Comparison of ENCODE assay signal across 17 cellular contexts in the genomic region with DNA sequence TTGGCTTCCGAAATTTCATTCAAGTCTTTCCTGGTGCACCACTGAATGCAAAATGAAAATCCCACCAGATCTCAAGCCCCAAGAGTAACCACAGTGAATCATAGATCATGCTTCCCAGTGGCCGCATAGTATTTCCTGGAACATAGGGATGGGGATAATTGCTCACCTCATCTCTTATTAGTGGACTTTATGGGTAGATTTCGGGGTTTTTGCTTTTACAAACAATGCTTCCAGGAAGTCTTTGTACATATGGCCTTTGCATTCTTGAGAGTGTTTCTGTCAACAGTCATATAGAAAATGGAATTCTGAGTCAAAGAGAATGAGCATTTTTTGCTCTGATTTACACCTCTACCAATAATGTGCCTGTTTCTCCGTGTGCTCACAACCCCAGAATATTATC. TPM values are rescaled to one million over a fixed set of nuclear protein-coding genes. Genes with fewer than 3 reads are reported as not detected.
DNase-seq lines count a peak whose midpoint lies in the region; ATAC-seq, FAIRE-seq and TF ChIP-seq lines count a peak whose summit lies in the region.
"Had no signal": no experiment of that assay in that cellular context is flagged by ENCODE, and none has a peak within 500 bp of the region (broad histone marks: within the 10 kb centered on the region; RNA-seq: fewer than 3 reads in every experiment).

No MANE protein-coding gene starts in this region.

- H3K79me2 ChIP-seq in PC-3 (ENCODE audit: low read length): no peaks in the 10 kb centered on the region

- peak; percentile 23 for FAIRE-seq in GM19239 (lab: Jason Lieb, UNC)
- FAIRE-seq: colon had no signal

- H3K4me2 ChIP-seq in PC-3 (ENCODE audit: low read length): peak overlapping the region; percentile 63; the same call in 1 of the 2 replicates

- DNase-seq in Daoy (ENCODE audit: low read depth) (peak; percentile 14), GM19239 (ENCODE audit: insufficient read length, low spot score) (no peak), PC-3 (no peak), fibroblast of pulmonary artery (ENCODE audit: low read depth) (peak; percentile 38), ACHN (no peak), midbrain (lab: John Stamatoyannopoulos, UW) (no peak), inferior parietal cortex (ENCODE audit: extremely low spot score) (no peak)

- in situ Hi-C loops in ACHN (cut with HindIII; ENCODE audit: low pct_ligation_motif_present, low pct_unique_long_range_greater_than_20kb, low sequenced_read_pairs): no loop called here

- H3K4me3 ChIP-seq in PC-3 (ENCODE audit: low read length): no peak overlapping the region
- H3K4me3 ChIP-seq in fibroblast of pulmonary artery (replicated peaks; ENCODE audit: low read depth, low read length): no peak overlapping the region
- H3K4me3 ChIP-seq: uterus had no signal

- no peaks in the 10 kb centered on the region for H3F3A ChIP-seq in PC-3 (ENCODE audit: low read length, unreplicated experiment)

- peak overlapping the region; percentile 55; the same call in 1 of the 2 replicates for H2AFZ ChIP-seq in PC-3 (ENCODE audit: low read length)

- H3K9ac ChIP-seq in PC-3 (ENCODE audit: low read length): no peak overlapping the region

- H4K20me1 ChIP-seq in PC-3 (ENCODE audit: low read length): no peaks in the 10 kb centered on the region

- POLR2A ChIA-PET in PC-3 (lab: Charles Lee; ENCODE audit: unreplicated experiment): no interaction called here

- H3K9me2 ChIP-seq in PC-3 (replicated peaks; ENCODE audit: low read length): no peaks in the 10 kb centered on the region

- intact Hi-C loops in PC-3 (cut with micrococcal nuclease): no loop called here

- no peaks in the 10 kb centered on the region for H3K27me3 ChIP-seq in PC-3 (ENCODE audit: low read length)
- H3K27me3 ChIP-seq: adrenal gland, uterus had no signal

- TF ChIP-seq CTCF in PC-3 (conservative IDR thresholded peaks at IDR 0.05; ENCODE audit: low read depth, low read length): no peak
- no peak for TF ChIP-seq CTCF in fibroblast of pulmonary artery (IDR thresholded peaks at IDR 0.05; ENCODE audit: low read length, missing control alignments)

- CTCF ChIA-PET in PC-3 (lab: Charles Lee): no interaction called here

- 0 out of 2 replicates have a peak, but pooled peaks cover 7% of the 10 kb centered on the region for H3K4me1 ChIP-seq in PC-3 (ENCODE audit: insufficient read depth, low read length)
- H3K4me1 ChIP-seq: uterus had no signal

- ATAC-seq in PC-3: peak; percentile 29; the same call in 1 of the 2 replicates

- H3K27ac ChIP-seq in PC-3 (ENCODE audit: low read length): no peak overlapping the region
- H3K27ac ChIP-seq: adrenal gland, C4-2B, HL-60, uterus had no signal

- no peaks in the 10 kb centered on the region for H3K36me3 ChIP-seq in PC-3 (ENCODE audit: low read depth, low read length)
- H3K36me3 ChIP-seq: adrenal gland, uterus had no signal

- H3K9me3 ChIP-seq in PC-3 (ENCODE audit: low read length): no peaks in the 10 kb centered on the region
- H3K9me3 ChIP-seq: adrenal gland, uterus had no signal

- BruUV-seq in PC-3 (replicated peaks; lab: Mats Ljungman, UMichigan): no TSS peak

RNA-seq across cellular contexts. Expression of a gene that starts 53.4 kb away (rescaled TPM):
- not detected in 2 replicates for total RNA-seq in Daoy (2014; rRNA removed; shearing (Covaris generic))
- total RNA-seq in PC-3 (2014; rRNA removed): 0.04 TPM in 1 of 2 replicates, not detected in the other
- total RNA-seq: esophagus mucosa, left cardiac atrium, mucosa of gallbladder, osteocyte, skeletal muscle tissue had no signal

Comparison
In these comparisons a context has a peak if more than half of its experiments do, and no peak if none do; other contexts are left out.
1. DNase-seq: peak in Daoy (single experiment) and fibroblast of pulmonary artery (single experiment); none in GM19239 (single experiment), PC-3 (single experiment), ACHN (single experiment), midbrain (single experiment) and inferior parietal cortex (single experiment).